7 cellular contexts compared by ENCODE assay signal in genomic region chr9:116549061-116549664, GRCh38.
DNase-seq lines count a peak whose midpoint lies in the region; ATAC-seq, FAIRE-seq and TF ChIP-seq lines count a peak whose summit lies in the region.

No MANE protein-coding gene starts in this region.

- H3K4ac ChIP-seq in IMR-90 (ENCODE audit: low read depth, low read length) = peak overlapping the region; percentile 43

- ATAC-seq in IMR-90 (ENCODE audit: low read depth) (peak; percentile 97), upper lobe of left lung (ENCODE audit: low FRiP score in 2 of 2) (peak; percentile 68 to 95)

- no peak for TF ChIP-seq POLR2A in IMR-90 (IDR thresholded peaks at IDR 0.05; ENCODE audit: low read depth, low read length)
- TF ChIP-seq POLR2A in upper lobe of left lung (IDR thresholded peaks at IDR 0.05) = no peak

- H3K56ac ChIP-seq in IMR-90 (ENCODE audit: extremely low read depth, insufficient read depth, low read length) = no peak overlapping the region

- H2AK5ac ChIP-seq in IMR-90 (ENCODE audit: low read depth, low read length) = peak overlapping the region; percentile 54

- no peak overlapping the region for H3K9ac ChIP-seq in IMR-90 (ENCODE audit: low read depth, low read length)

- FAIRE-seq in frontal cortex (lab: Jason Lieb, UNC) = no peak

- no peaks in the 10 kb centered on the region for H3K79me1 ChIP-seq in IMR-90 (ENCODE audit: low read depth in 1 of 2, low read length in 2 of 2)

- dilution Hi-C loops in IMR-90 (cut with HindIII; ENCODE audit: low sequenced_read_pairs, unreplicated experiment) = no loop called here

- DNase-seq in IMR-90 (peak; percentile 97), ascending aorta (ENCODE audit: low spot score in 2 of 2) (peak; percentile 73 to 90), islet precursor cell (peak; percentile 94), upper lobe of left lung (peak; percentile 83 to 88), frontal cortex (ENCODE audit: low spot score in 2 of 2) (no peak)
- no peak for DNase-seq in NK-92 treated with Interleukin-12 subunit alpha and Interleukin-12 subunit beta, amount 100 ng/mL, for 24 hours (lab: John Stamatoyannopoulos, UW)
- DNase-seq in activated CD8-positive, alpha-beta memory T cell treated with anti-CD3 and anti-CD28 coated beads, Interleukin-2, amount 50 U/mL, for 48 hours = no peak

- H3K23ac ChIP-seq in IMR-90 (ENCODE audit: low read depth, low read length) = no peak overlapping the region

- no peak for TF ChIP-seq EP300 in upper lobe of left lung (IDR thresholded peaks at IDR 0.05)

- H3K4me1 ChIP-seq in IMR-90 (ENCODE audit: control insufficient read depth, insufficient read depth, low read length) (peaks cover 20% of the 10 kb centered on the region), ascending aorta (peaks cover 3% of the 10 kb centered on the region in 2 donors), upper lobe of left lung (peaks cover 0 to 12% (median 5%) of the 10 kb centered on the region in 4 donors)

- no peaks in the 10 kb centered on the region; the same call in 1 of the 2 replicates for H3K9me1 ChIP-seq in IMR-90 (ENCODE audit: insufficient read depth, low read length)

- no peak overlapping the region; the same call in 1 of the 2 replicates for H3K4me2 ChIP-seq in IMR-90 (ENCODE audit: low read depth, low read length)

- H3K27ac ChIP-seq in IMR-90 (ENCODE audit: insufficient read depth, low read length) (peak overlapping the region; percentile 35; the same call in 1 of the 2 replicates), ascending aorta (peak overlapping the region in 1 of 2 donors; percentile 60), upper lobe of left lung (peak overlapping the region in 1 of 4 donors; percentile 14)

- H3K14ac ChIP-seq in IMR-90 (replicated peaks; ENCODE audit: low read depth, low read length) = peak overlapping the region; percentile 24

- H2BK5ac ChIP-seq in IMR-90 (ENCODE audit: low read depth, low read length, poor library complexity, severe bottlenecking) = peak overlapping the region; percentile 14

- H2AK9ac ChIP-seq in IMR-90 (replicated peaks; ENCODE audit: low read depth, low read length, poor library complexity) = no peak overlapping the region

- intact Hi-C loops in IMR-90 (cut with micrococcal nuclease) = no loop called here
- intact Hi-C loops in ascending aorta (cut with DNase I) = no loop called here

- peak overlapping the region; percentile 66 for H2BK120ac ChIP-seq in IMR-90 (ENCODE audit: low read depth, low read length)

- CTCF ChIA-PET in IMR-90 (lab: Yijun Ruan, JAX) = interaction anchor here (1.2 kb wide), 1 partner anchor 22 kb away, joined by 6 read pairs; no protein-coding TSS in a partner anchor

- peak overlapping the region; percentile 37 for H2BK20ac ChIP-seq in IMR-90 (ENCODE audit: low read depth, low read length)

- WGBS in IMR-90 (ENCODE audit: extremely low coverage in 2 of 2, insufficient read length in 1 of 2), 2 experiments = 0% methylated on average over 3 of the region's 9 CpGs; no CpG with 5 or more reads in 1 of the 2 experiments
- 38 to 48% methylated on average over 8 to 9 of the region's 9 CpGs for WGBS in upper lobe of left lung, 2 donors

- H3K27me3 ChIP-seq in IMR-90 (ENCODE audit: control insufficient read depth, insufficient read depth, low read length) (no peaks in the 10 kb centered on the region), ascending aorta (no peaks in the 10 kb centered on the region), upper lobe of left lung (no peaks in the 10 kb centered on the region)

- H3K9me3 ChIP-seq in IMR-90 (ENCODE audit: control insufficient read depth, insufficient read depth, low read length) (no peaks in the 10 kb centered on the region), ascending aorta (no peaks in the 10 kb centered on the region), upper lobe of left lung (no peaks in the 10 kb centered on the region)

- H2BK15ac ChIP-seq in IMR-90 (ENCODE audit: low read depth, low read length) = 0 out of 3 replicates have a peak overlapping the region, but pooled peaks have one; percentile 60

- H4K8ac ChIP-seq in IMR-90 (ENCODE audit: low read depth in 2 of 2, low read length in 2 of 2) = peak overlapping the region in 1 of 2 experiments; percentile 54; a peak in 2 of 4 replicates

- no TSS peak for BruUV-seq in IMR-90 (replicated peaks; lab: Mats Ljungman, UMichigan)

- H3K36me3 ChIP-seq in IMR-90 (ENCODE audit: control insufficient read depth, insufficient read depth, low read length) (no peaks in the 10 kb centered on the region), ascending aorta (no peaks in the 10 kb centered on the region), upper lobe of left lung (no peaks in the 10 kb centered on the region)

- POLR2A ChIA-PET in IMR-90 (lab: Charles Lee; ENCODE audit: unreplicated experiment) = interaction anchor here (0.5 to 0.7 kb wide), 2 partner anchors 15 to 19 kb away, joined by 3 read pairs; no protein-coding TSS in a partner anchor

- in situ Hi-C loops in IMR-90 (cut with MboI; ENCODE audit: low sequenced_read_pairs) = no loop called here

- TF ChIP-seq CTCF in IMR-90 (conservative IDR thresholded peaks at IDR 0.05; ENCODE audit: low read depth, low read length) (no peak), ascending aorta (IDR thresholded peaks at IDR 0.05) (no peak), upper lobe of left lung (IDR thresholded peaks at IDR 0.05) (no peak)

- H3K4me3 ChIP-seq in IMR-90 (ENCODE audit: insufficient read depth, low read depth, low read length) (no peak overlapping the region), ascending aorta (no peak overlapping the region), upper lobe of left lung (no peak overlapping the region)

- peak overlapping the region; percentile 14; the same call in 1 of the 2 replicates for H4K91ac ChIP-seq in IMR-90 (ENCODE audit: insufficient read depth, low read depth, low read length)

- H3K18ac ChIP-seq in IMR-90 (ENCODE audit: low read depth, low read length) = peak overlapping the region; percentile 15; the same call in 1 of the 2 replicates

- H2AFZ ChIP-seq in IMR-90 (replicated peaks; ENCODE audit: low read length, poor library complexity) = peak overlapping the region; percentile 16

- no peak overlapping the region for H4K5ac ChIP-seq in IMR-90 (ENCODE audit: low read depth, low read length)

- TF ChIP-seq RAD21 in IMR-90 (IDR thresholded peaks at IDR 0.05; ENCODE audit: low read length) = peak; percentile 30

- H4K20me1 ChIP-seq in IMR-90 (ENCODE audit: insufficient read depth, low read length) = no peaks in the 10 kb centered on the region

TF ChIP-seq in IMR-90, 13 proteins besides CTCF, POLR2A, EP300 and RAD21:
- TF ChIP-seq CHD1 (IDR thresholded peaks at IDR 0.05; ENCODE audit: low read depth, low read length) = no peak
- TF ChIP-seq RCOR1 (IDR thresholded peaks at IDR 0.05; ENCODE audit: insufficient replicate concordance, low read length) = peak; percentile 74
- TF ChIP-seq BHLHE40 (IDR thresholded peaks at IDR 0.05; ENCODE audit: low read depth, low read length) = peak; percentile 82
- no peak for TF ChIP-seq USF2 (IDR thresholded peaks at IDR 0.05; ENCODE audit: low read depth, low read length)
- peak; percentile 89 for TF ChIP-seq FOS (IDR thresholded peaks at IDR 0.05; ENCODE audit: low read depth, low read length)
- TF ChIP-seq, protein P1, sequence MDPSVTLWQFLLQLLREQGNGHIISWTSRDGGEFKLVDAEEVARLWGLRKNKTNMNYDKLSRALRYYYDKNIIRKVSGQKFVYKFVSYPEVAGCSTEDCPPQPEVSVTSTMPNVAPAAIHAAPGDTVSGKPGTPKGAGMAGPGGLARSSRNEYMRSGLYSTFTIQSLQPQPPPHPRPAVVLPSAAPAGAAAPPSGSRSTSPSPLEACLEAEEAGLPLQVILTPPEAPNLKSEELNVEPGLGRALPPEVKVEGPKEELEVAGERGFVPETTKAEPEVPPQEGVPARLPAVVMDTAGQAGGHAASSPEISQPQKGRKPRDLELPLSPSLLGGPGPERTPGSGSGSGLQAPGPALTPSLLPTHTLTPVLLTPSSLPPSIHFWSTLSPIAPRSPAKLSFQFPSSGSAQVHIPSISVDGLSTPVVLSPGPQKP (IDR thresholded peaks at IDR 0.05; ENCODE audit: borderline replicate concordance, low read depth, low read length) = no peak
- peak; percentile 47; the same call in 1 of the 2 replicates for TF ChIP-seq MAZ (IDR thresholded peaks at IDR 0.05; ENCODE audit: borderline replicate concordance, low read depth, low read length)
- 0 out of 2 replicates have a peak, but pooled peaks have one; percentile 19 for TF ChIP-seq MXI1 (IDR thresholded peaks at IDR 0.05; ENCODE audit: borderline replicate concordance, low read depth, low read length)
- peak; percentile 7; the same call in 1 of the 2 replicates for TF ChIP-seq NFE2L2 (IDR thresholded peaks at IDR 0.05; ENCODE audit: low read depth, low read length)
- no peak for TF ChIP-seq SMC3 (IDR thresholded peaks at IDR 0.05; ENCODE audit: low read depth, low read length)
- no peak for TF ChIP-seq RFX5 (IDR thresholded peaks at IDR 0.05; ENCODE audit: low read depth, low read length)
- 0 out of 2 replicates have a peak, but pooled peaks have one; percentile 1 for TF ChIP-seq MAFK (IDR thresholded peaks at IDR 0.05; ENCODE audit: low read depth, low read length)
- TF ChIP-seq CEBPB (IDR thresholded peaks at IDR 0.05; ENCODE audit: low read depth, low read length) = peak; percentile 100

Comparison
In these comparisons a context has a peak if more than half of its experiments do, and no peak if none do; other contexts are left out.
1. DNase-seq: peak in IMR-90 (single experiment), ascending aorta (2 of 2), islet precursor cell (single experiment) and upper lobe of left lung (2 of 2); none in frontal cortex (0 of 2), NK-92 treated with Interleukin-12 subunit alpha and Interleukin-12 subunit beta, amount 100 ng/mL, for 24 hours (single experiment) and activated CD8-positive, alpha-beta memory T cell treated with anti-CD3 and anti-CD28 coated beads, Interleukin-2, amount 50 U/mL, for 48 hours (single experiment).